Comparison of ENCODE assay signal across 6 cellular contexts in genomic region chr1:16062687-16063075, GRCh38. TPM values are rescaled to one million over a fixed set of nuclear protein-coding genes. Genes with fewer than 3 reads are reported as not detected.
"Had no signal": no experiment of that assay in that cellular context is flagged by ENCODE, and none has a peak within 500 bp of the region (broad histone marks: within the 10 kb centered on the region; RNA-seq: fewer than 3 reads in every experiment).

No MANE protein-coding gene starts in this region.

RNA-seq across cellular contexts. Expression of gene FAM131C, which starts 10.8 kb away (rescaled TPM):
- total RNA-seq: HepG2 had no signal
- polyA plus RNA-seq: IgD-negative memory B cell had no signal

RNA-seq across cellular contexts. Expression of gene CLCNKB, which starts 19.1 kb away (rescaled TPM):
- total RNA-seq: GM23248, H4, HepG2, HT1080 had no signal
- polyA plus RNA-seq: GM23248, IgD-negative memory B cell had no signal

RNA-seq across cellular contexts. Expression of gene CLCNKA, which starts 40.8 kb away (rescaled TPM):
- total RNA-seq: GM23248, H4, HepG2, HFFc6, HT1080 had no signal
- polyA plus RNA-seq: GM23248, IgD-negative memory B cell had no signal

RNA-seq across cellular contexts. Expression of gene HSPB7, which starts 44.8 kb away (rescaled TPM):
- total RNA-seq: H4, HepG2, HT1080 had no signal
- polyA plus RNA-seq: IgD-negative memory B cell had no signal

RNA-seq across cellular contexts. Expression of gene SRARP, which starts 58.6 kb away (rescaled TPM):
- total RNA-seq: GM23248, H4, HFFc6, HT1080 had no signal
- polyA plus RNA-seq: GM23248, IgD-negative memory B cell had no signal
